ENCODE assay signal across 25 cellular contexts in genomic region chr7:115789901-115790300, GRCh38.
"Had no signal": no experiment of that assay in that cellular context is flagged by ENCODE, and none has a peak within 500 bp of the region (broad histone marks: within the 10 kb centered on the region; RNA-seq: fewer than 3 reads in every experiment).

No MANE protein-coding gene starts in this region.

- H3K4me3 ChIP-seq: adrenal gland, breast epithelium had no signal

- H3K4me3 Mint-ChIP-seq: activated B cell treated with CpG ODN at 0.5 μM for 24 hours; activated CD4-positive, alpha-beta T cell treated with anti-CD3 and anti-CD28 coated beads, Interleukin-2, amount 10 ng/mL, durations not matched to agents 24 days and 14 days; activated naive CD4-positive, alpha-beta T cell treated with anti-CD3 and anti-CD28 coated beads, Interleukin-2, amount 10 ng/mL, durations not matched to agents 7 days and 5 days; activated naive CD8-positive, alpha-beta T cell treated with anti-CD3 and anti-CD28 coated beads, Interleukin-2, amount 10 ng/mL, durations not matched to agents 7 days and 5 days; activated T-cell treated with anti-CD3 and anti-CD28 coated beads, Interleukin-2, amount 50 U/mL, for 4 hours; IgD-negative memory B cell; T-helper 1 cell treated with Interleukin-12 subunit alpha and Interleukin-12 subunit beta and Interleukin-4 antibody, amounts not matched to agents 30 μg/mL and 1 μg/mL, for 36 hours had no signal

- H3K27me3 ChIP-seq: adrenal gland, breast epithelium had no signal

- H3K9me3 ChIP-seq: adrenal gland had no signal

- H3K27ac Mint-ChIP-seq: activated B cell treated with CpG ODN at 0.5 μM for 24 hours; activated CD4-positive, alpha-beta T cell treated with anti-CD3 and anti-CD28 coated beads, Interleukin-2, amount 10 ng/mL, durations not matched to agents 24 days and 14 days; activated naive CD4-positive, alpha-beta T cell treated with anti-CD3 and anti-CD28 coated beads, Interleukin-2, amount 10 ng/mL, durations not matched to agents 7 days and 5 days; activated naive CD8-positive, alpha-beta T cell treated with anti-CD3 and anti-CD28 coated beads, Interleukin-2, amount 10 ng/mL, durations not matched to agents 7 days and 5 days; IgD-negative memory B cell; T-helper 1 cell treated with Interleukin-12 subunit alpha and Interleukin-12 subunit beta and Interleukin-4 antibody, amounts not matched to agents 30 μg/mL and 1 μg/mL, for 36 hours had no signal

- H3K36me3 ChIP-seq: adrenal gland, breast epithelium had no signal

- ATAC-seq: activated T-cell treated with anti-CD3 and anti-CD28 coated beads, Interleukin-2, amount 50 U/mL, for 4 hours; Panc1 had no signal

- H3K4me1 ChIP-seq: adrenal gland, breast epithelium had no signal

- H3K36me3 Mint-ChIP-seq: activated naive CD4-positive, alpha-beta T cell treated with anti-CD3 and anti-CD28 coated beads, Interleukin-2, amount 10 ng/mL, durations not matched to agents 7 days and 5 days; activated naive CD8-positive, alpha-beta T cell treated with anti-CD3 and anti-CD28 coated beads, Interleukin-2, amount 10 ng/mL, durations not matched to agents 7 days and 5 days; IgD-negative memory B cell had no signal

- H3K9me3 Mint-ChIP-seq: activated B cell treated with CpG ODN at 0.5 μM for 24 hours; activated CD4-positive, alpha-beta T cell treated with anti-CD3 and anti-CD28 coated beads, Interleukin-2, amount 10 ng/mL, durations not matched to agents 24 days and 14 days; activated naive CD4-positive, alpha-beta T cell treated with anti-CD3 and anti-CD28 coated beads, Interleukin-2, amount 10 ng/mL, durations not matched to agents 7 days and 5 days had no signal

- H3K27ac ChIP-seq: adrenal gland, breast epithelium had no signal

- H3K27me3 Mint-ChIP-seq: activated B cell treated with CpG ODN at 0.5 μM for 24 hours; activated CD4-positive, alpha-beta T cell treated with anti-CD3 and anti-CD28 coated beads, Interleukin-2, amount 10 ng/mL, durations not matched to agents 24 days and 14 days; activated naive CD4-positive, alpha-beta T cell treated with anti-CD3 and anti-CD28 coated beads, Interleukin-2, amount 10 ng/mL, durations not matched to agents 7 days and 5 days; activated naive CD8-positive, alpha-beta T cell treated with anti-CD3 and anti-CD28 coated beads, Interleukin-2, amount 10 ng/mL, durations not matched to agents 7 days and 5 days; IgD-negative memory B cell had no signal

- DNase-seq: activated B cell treated with CpG ODN at 0.5 μM for 24 hours; activated CD4-positive, alpha-beta T cell treated with anti-CD3 and anti-CD28 coated beads for 1 hour; activated CD4-positive, alpha-beta T cell treated with anti-CD3 and anti-CD28 coated beads, Interleukin-2, amount 10 ng/mL, durations not matched to agents 24 days and 14 days; activated CD4-positive, alpha-beta T cell treated with anti-CD3 and anti-CD28 coated beads, Interleukin-2, amount 50 U/mL, for 48 hours; activated effector memory CD4-positive, alpha-beta T cell treated with anti-CD3 and anti-CD28 coated beads, Interleukin-2, amount 50 U/mL, for 16 hours; activated naive CD4-positive, alpha-beta T cell treated with anti-CD3 and anti-CD28 coated beads, Interleukin-2, amount 10 ng/mL, durations not matched to agents 7 days and 5 days; activated naive CD8-positive, alpha-beta T cell treated with anti-CD3 and anti-CD28 coated beads, Interleukin-2, amount 10 ng/mL, durations not matched to agents 7 days and 5 days; activated T-cell treated with anti-CD3 and anti-CD28 coated beads, Interleukin-2, amount 50 U/mL, for 4 hours; adrenal gland; central memory CD4-positive, alpha-beta T cell; KG1; NCI-H1092; NCI-H1417 treated with DMSO at 0.1 percent for 48 hours; NCI-H1694; NCI-H2029 treated with DMSO at 0.1 percent for 48 hours; NCI-H510A treated with DMSO at 0.1 percent for 48 hours; NCI-H69; NK-92 treated with Interleukin-12 subunit alpha and Interleukin-12 subunit beta, amount 100 ng/mL, for 24 hours; OCI-M1; RPMI8226; SHP77 treated with DMSO at 0.1 percent for 48 hours had no signal

- H3K4me1 Mint-ChIP-seq: activated B cell treated with CpG ODN at 0.5 μM for 24 hours; activated CD4-positive, alpha-beta T cell treated with anti-CD3 and anti-CD28 coated beads, Interleukin-2, amount 10 ng/mL, durations not matched to agents 24 days and 14 days; activated naive CD4-positive, alpha-beta T cell treated with anti-CD3 and anti-CD28 coated beads, Interleukin-2, amount 10 ng/mL, durations not matched to agents 7 days and 5 days; activated naive CD8-positive, alpha-beta T cell treated with anti-CD3 and anti-CD28 coated beads, Interleukin-2, amount 10 ng/mL, durations not matched to agents 7 days and 5 days had no signal
